In the genomic region with DNA sequence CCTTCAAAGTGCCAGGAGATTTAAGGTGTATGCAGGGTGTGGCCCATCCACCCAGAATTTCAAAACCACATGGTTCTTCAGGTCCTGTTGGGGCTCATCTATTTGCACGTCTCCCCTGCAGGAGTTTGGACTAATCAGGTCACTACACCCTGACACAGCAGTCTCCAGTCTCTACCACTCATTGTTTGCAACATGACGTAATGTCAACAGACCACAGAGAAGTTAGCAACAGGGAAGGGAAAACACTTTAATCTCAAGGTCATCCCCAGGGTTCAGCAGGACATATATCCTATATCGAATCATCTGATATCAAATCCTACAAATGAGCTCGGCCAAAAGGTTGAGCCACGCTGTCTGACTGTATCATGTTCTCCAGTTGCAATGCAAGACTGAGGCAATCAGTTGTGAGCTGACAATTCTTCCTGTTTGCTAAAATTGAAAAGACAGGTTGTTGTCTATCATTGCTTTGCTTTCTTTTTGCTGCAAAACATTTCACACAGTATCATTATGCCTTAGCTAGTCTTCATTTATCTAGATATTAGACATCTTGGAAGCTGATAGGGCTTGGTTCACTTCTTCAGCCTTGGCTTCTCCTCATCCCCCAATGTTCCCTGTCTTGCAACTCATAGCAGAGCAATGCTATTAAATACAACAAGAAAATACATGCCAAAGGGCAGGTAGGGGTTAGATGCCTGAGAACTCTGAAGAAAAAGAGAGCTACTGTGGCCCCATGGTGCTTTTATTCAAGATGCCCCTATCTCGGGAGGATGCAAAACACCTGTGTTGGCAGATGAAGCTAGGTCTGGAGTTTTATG, we compare ENCODE assay signal across 10 cellular contexts. TPM values are rescaled to one million over a fixed set of nuclear protein-coding genes. Genes with fewer than 3 reads are reported as not detected.
DNase-seq lines count a peak whose midpoint lies in the region; ATAC-seq, FAIRE-seq and TF ChIP-seq lines count a peak whose summit lies in the region.
"Had no signal": no experiment of that assay in that cellular context is flagged by ENCODE, and none has a peak within 500 bp of the region (broad histone marks: within the 10 kb centered on the region; RNA-seq: fewer than 3 reads in every experiment).

No MANE protein-coding gene starts in this region.

- intact Hi-C loops in activated CD4-positive, alpha-beta T cell treated with anti-CD3 and anti-CD28 coated beads, Interleukin-2, amount 10 ng/mL, durations not matched to agents 24 days and 14 days (cut with micrococcal nuclease), result loop anchor here (10.0 kb wide), 2 partner anchors 658 to 958 kb away; a partner anchor contains a TSS
- intact Hi-C loops in esophagus muscularis mucosa (cut with DNase I), result no loop called here

- TF ChIP-seq EP300 in esophagus muscularis mucosa (IDR thresholded peaks at IDR 0.05), result no peak

- WGBS in small intestine, 3 donors, result 23 to 65% (median 43%) methylated on average over 6 of the region's 6 CpGs
- 89% methylated on average over 6 of the region's 6 CpGs for WGBS in esophagus muscularis mucosa

- H3K27ac ChIP-seq in small intestine (ENCODE audit: low read depth in 1 of 2, low read length in 1 of 2), result peak overlapping the region in 1 of 2 donors; percentile 58
- H3K27ac ChIP-seq in esophagus muscularis mucosa (replicated peaks in 1 of 4), result no peak overlapping the region

- no peak for ATAC-seq in HG03432 (IDR thresholded peaks at IDR 0.05; ENCODE audit: unreplicated experiment)
- ATAC-seq in HG03097 (IDR thresholded peaks at IDR 0.05; ENCODE audit: low FRiP score, unreplicated experiment), result no peak

- H3K4me1 Mint-ChIP-seq in activated CD4-positive, alpha-beta T cell treated with anti-CD3 and anti-CD28 coated beads, Interleukin-2, amount 10 ng/mL, durations not matched to agents 24 days and 14 days, result peaks cover 48% of the 10 kb centered on the region

- H3K4me3 ChIP-seq in bronchial epithelial cell (ENCODE audit: low read depth, low read length) (no peak overlapping the region), small intestine (ENCODE audit: low read depth in 1 of 2, low read length in 2 of 2) (no peak overlapping the region), esophagus muscularis mucosa (no peak overlapping the region)

- H3K4me1 ChIP-seq in small intestine (ENCODE audit: control insufficient read depth in 2 of 2, insufficient read depth in 1 of 2, low read depth in 1 of 2, low read length in 1 of 2), result peaks cover 2 to 12% of the 10 kb centered on the region in 2 donors
- H3K4me1 ChIP-seq in esophagus muscularis mucosa, result peaks cover 4 to 17% (median 16%) of the 10 kb centered on the region in 4 donors

- no peak for FAIRE-seq in bronchial epithelial cell (lab: Jason Lieb, UNC)
- FAIRE-seq in small intestine (lab: Jason Lieb, UNC), result no peak

- H3K36me3 Mint-ChIP-seq in activated CD4-positive, alpha-beta T cell treated with anti-CD3 and anti-CD28 coated beads, Interleukin-2, amount 10 ng/mL, durations not matched to agents 24 days and 14 days (ENCODE audit: low read depth), result peaks cover 27% of the 10 kb centered on the region

- peaks cover 5% of the 10 kb centered on the region for H3K9me3 Mint-ChIP-seq in activated CD4-positive, alpha-beta T cell treated with anti-CD3 and anti-CD28 coated beads, Interleukin-2, amount 10 ng/mL, durations not matched to agents 24 days and 14 days

- H3K4me3 Mint-ChIP-seq in activated CD4-positive, alpha-beta T cell treated with anti-CD3 and anti-CD28 coated beads, Interleukin-2, amount 10 ng/mL, durations not matched to agents 24 days and 14 days, result peak overlapping the region; percentile 60
- H3K4me3 Mint-ChIP-seq: activated naive CD8-positive, alpha-beta T cell treated with anti-CD3 and anti-CD28 coated beads, Interleukin-2, amount 10 ng/mL, durations not matched to agents 7 days and 5 days had no signal

- H3K36me3 ChIP-seq in bronchial epithelial cell (ENCODE audit: control insufficient read depth, insufficient read depth, low read length) (no peaks in the 10 kb centered on the region), small intestine (ENCODE audit: control insufficient read depth in 2 of 2, insufficient read depth in 2 of 2, low read length in 2 of 2) (no peaks in the 10 kb centered on the region), esophagus muscularis mucosa (peaks cover 0 to 2% (median 0%) of the 10 kb centered on the region in 4 donors)

- TF ChIP-seq POLR2A in esophagus muscularis mucosa (IDR thresholded peaks at IDR 0.05; ENCODE audit: low read depth), result no peak

- peak overlapping the region; percentile 72 for H3K27ac Mint-ChIP-seq in activated CD4-positive, alpha-beta T cell treated with anti-CD3 and anti-CD28 coated beads, Interleukin-2, amount 10 ng/mL, durations not matched to agents 24 days and 14 days
- H3K27ac Mint-ChIP-seq: activated naive CD8-positive, alpha-beta T cell treated with anti-CD3 and anti-CD28 coated beads, Interleukin-2, amount 10 ng/mL, durations not matched to agents 7 days and 5 days had no signal

- peak; percentile 71 for DNase-seq in activated CD4-positive, alpha-beta T cell treated with anti-CD3 and anti-CD28 coated beads, Interleukin-2, amount 10 ng/mL, durations not matched to agents 24 days and 14 days
- no peak for DNase-seq in activated CD4-positive, alpha-beta T cell treated with anti-CD3 and anti-CD28 coated beads, Interleukin-2, amount 50 U/mL, for 1 hour
- DNase-seq in NCI-H774 (lab: John Stamatoyannopoulos, UW) (peak; percentile 82), bronchial epithelial cell (ENCODE audit: low read depth) (peak; percentile 100), small intestine (peak; percentile 90), esophagus muscularis mucosa (ENCODE audit: extremely low spot score) (no peak)
- DNase-seq: activated naive CD8-positive, alpha-beta T cell treated with anti-CD3 and anti-CD28 coated beads, Interleukin-2, amount 10 ng/mL, durations not matched to agents 7 days and 5 days; NCI-H187 had no signal

- H3K27me3 ChIP-seq in bronchial epithelial cell (ENCODE audit: control insufficient read depth, insufficient read depth, low read length), result no peaks in the 10 kb centered on the region
- H3K27me3 ChIP-seq in small intestine (ENCODE audit: control insufficient read depth in 2 of 2, insufficient read depth in 2 of 2, low read length in 2 of 2), result no peaks in the 10 kb centered on the region
- H3K27me3 ChIP-seq in esophagus muscularis mucosa, result no peaks in the 10 kb centered on the region

- no peaks in the 10 kb centered on the region for H3K27me3 Mint-ChIP-seq in activated CD4-positive, alpha-beta T cell treated with anti-CD3 and anti-CD28 coated beads, Interleukin-2, amount 10 ng/mL, durations not matched to agents 24 days and 14 days
- H3K27me3 Mint-ChIP-seq: activated naive CD8-positive, alpha-beta T cell treated with anti-CD3 and anti-CD28 coated beads, Interleukin-2, amount 10 ng/mL, durations not matched to agents 7 days and 5 days had no signal

- no peaks in the 10 kb centered on the region for H3K9me3 ChIP-seq in small intestine (ENCODE audit: control insufficient read depth, low read depth)
- no peaks in the 10 kb centered on the region for H3K9me3 ChIP-seq in esophagus muscularis mucosa

- TF ChIP-seq CTCF in bronchial epithelial cell (IDR thresholded peaks at IDR 0.05; ENCODE audit: insufficient read depth, low read length, severe bottlenecking), result no peak
- no peak for TF ChIP-seq CTCF in esophagus muscularis mucosa (IDR thresholded peaks at IDR 0.05)

RNA-seq across cellular contexts. Expression of a gene that starts 13.4 kb away (rescaled TPM):
- total RNA-seq in activated CD4-positive, alpha-beta T cell treated with anti-CD3 and anti-CD28 coated beads, Interleukin-2, amount 10 ng/mL, durations not matched to agents 24 days and 14 days, result 0.14 and 0.24 TPM in 2 replicates
- total RNA-seq in bronchial epithelial cell (under 0.01 and 0.64 TPM in 2 replicates), esophagus muscularis mucosa (1 to 10 TPM in 1 of 4 donors, under 1 TPM in 2, not detected in 1; 0.11 to 1.2 (median 0.33) TPM)
- under 1 TPM in 1 of 3 donors, not detected in 2; 0.63 TPM for polyA plus RNA-seq in small intestine

Comparison
In these comparisons a context has a peak if more than half of its experiments do, and no peak if none do; other contexts are left out.
1. DNase-seq: peak in activated CD4-positive, alpha-beta T cell treated with anti-CD3 and anti-CD28 coated beads, Interleukin-2, amount 10 ng/mL, durations not matched to agents 24 days and 14 days (single experiment), NCI-H774 (single experiment), bronchial epithelial cell (single experiment) and small intestine (single experiment); none in activated CD4-positive, alpha-beta T cell treated with anti-CD3 and anti-CD28 coated beads, Interleukin-2, amount 50 U/mL, for 1 hour (single experiment) and esophagus muscularis mucosa (single experiment).